In genomic region chr3:32454731-32455608, GRCh38 we compare ENCODE assay signal across 14 cellular contexts. TPM values are rescaled to one million over a fixed set of nuclear protein-coding genes. Genes with fewer than 3 reads are reported as not detected.
DNase-seq lines count a peak whose midpoint lies in the region; ATAC-seq and TF ChIP-seq lines count a peak whose summit lies in the region.
"Had no signal": no experiment of that assay in that cellular context is flagged by ENCODE, and none has a peak within 500 bp of the region (broad histone marks: within the 10 kb centered on the region; RNA-seq: fewer than 3 reads in every experiment).

No MANE protein-coding gene starts in this region.

- WGBS in stomach, 5 donors: 66 to 75% (median 71%) methylated on average over 15 of the region's 15 CpGs

- no peak overlapping the region for H3K4me3 ChIP-seq in stomach
- H3K4me3 ChIP-seq: GM23248, sigmoid colon had no signal

- H3K27me3 ChIP-seq in stomach: no peaks in the 10 kb centered on the region
- H3K27me3 ChIP-seq: sigmoid colon had no signal

- TF ChIP-seq CTCF in natural killer cell (IDR thresholded peaks at IDR 0.05): no peak
- TF ChIP-seq CTCF in stomach (IDR thresholded peaks at IDR 0.05): no peak

- no peak overlapping the region for H3K4me3 Mint-ChIP-seq in natural killer cell
- H3K4me3 Mint-ChIP-seq in natural killer cell treated with Interleukin-12 subunit alpha and Interleukin-12 subunit beta and Interleukin-15 and Interleukin-18, amount 100 ng/mL, for 72 hours: no peak overlapping the region
- H3K4me3 Mint-ChIP-seq: immature natural killer cell had no signal

- DNase-seq in natural killer cell (no peak), iPS-NIHi7 (ENCODE audit: extremely low spot score) (peak; percentile 13), stomach (peak; percentile 10), pons (ENCODE audit: low spot score) (no peak)
- DNase-seq in natural killer cell treated with Interleukin-12 subunit alpha and Interleukin-12 subunit beta and Interleukin-15 and Interleukin-18, amount 100 ng/mL, for 72 hours (ENCODE audit: low spot score): no peak
- peak; percentile 12 to 13 for DNase-seq in activated T-cell treated with anti-CD3 and anti-CD28 coated beads, Interleukin-2, amount 50 U/mL, for 48 hours
- DNase-seq: activated CD4-positive, alpha-beta T cell treated with anti-CD3 and anti-CD28 coated beads, Interleukin-2, amount 50 U/mL, for 4 hours; AML-193; foreskin fibroblast; GM23248; immature natural killer cell; sigmoid colon had no signal

- peaks cover 0 to 27% (median 8%) of the 10 kb centered on the region in 4 donors for H3K4me1 ChIP-seq in stomach
- H3K4me1 ChIP-seq: sigmoid colon had no signal

- no peak overlapping the region for H3K27ac ChIP-seq in stomach
- H3K27ac ChIP-seq: GM23248, sigmoid colon had no signal

- no peak for TF ChIP-seq EP300 in stomach (IDR thresholded peaks at IDR 0.05)

- ATAC-seq in natural killer cell: no peak
- ATAC-seq in natural killer cell treated with Interleukin-12 subunit alpha and Interleukin-12 subunit beta and Interleukin-15 and Interleukin-18, amount 100 ng/mL, for 72 hours: no peak
- no peak for ATAC-seq in HG03175 (IDR thresholded peaks at IDR 0.05; ENCODE audit: unreplicated experiment)
- no peak for ATAC-seq in HG03135 (IDR thresholded peaks at IDR 0.05; ENCODE audit: unreplicated experiment)

- H3K27ac Mint-ChIP-seq in natural killer cell: peak overlapping the region; percentile 0 to 64
- H3K27ac Mint-ChIP-seq in natural killer cell treated with Interleukin-12 subunit alpha and Interleukin-12 subunit beta and Interleukin-15 and Interleukin-18, amount 100 ng/mL, for 72 hours: peak overlapping the region in 1 of 2 donors; percentile 18

- H3K4me1 Mint-ChIP-seq in natural killer cell: peaks cover 9 to 18% of the 10 kb centered on the region in 2 donors
- peaks cover 11 to 14% of the 10 kb centered on the region in 2 donors for H3K4me1 Mint-ChIP-seq in natural killer cell treated with Interleukin-12 subunit alpha and Interleukin-12 subunit beta and Interleukin-15 and Interleukin-18, amount 100 ng/mL, for 72 hours (ENCODE audit: low read depth in 2 of 2)

- no peaks in the 10 kb centered on the region for H3K36me3 Mint-ChIP-seq in natural killer cell
- H3K36me3 Mint-ChIP-seq in natural killer cell treated with Interleukin-12 subunit alpha and Interleukin-12 subunit beta and Interleukin-15 and Interleukin-18, amount 100 ng/mL, for 72 hours: peaks cover 4% of the 10 kb centered on the region

- H3K27me3 Mint-ChIP-seq in natural killer cell (ENCODE audit: low read depth in 2 of 2): no peaks in the 10 kb centered on the region
- no peaks in the 10 kb centered on the region for H3K27me3 Mint-ChIP-seq in natural killer cell treated with Interleukin-12 subunit alpha and Interleukin-12 subunit beta and Interleukin-15 and Interleukin-18, amount 100 ng/mL, for 72 hours

- intact Hi-C loops in natural killer cell (cut with micrococcal nuclease): no loop called here
- intact Hi-C loops in stomach (cut with DNase I; ENCODE audit: low total_unique reads): no loop called here

- H3K9me3 ChIP-seq in stomach: no peaks in the 10 kb centered on the region
- H3K9me3 ChIP-seq: sigmoid colon had no signal

- TF ChIP-seq POLR2A in stomach (IDR thresholded peaks at IDR 0.05): no peak

- peaks cover 0 to 46% (median 13%) of the 10 kb centered on the region in 4 donors for H3K36me3 ChIP-seq in stomach
- H3K36me3 ChIP-seq: sigmoid colon had no signal

- no peaks in the 10 kb centered on the region for H3K9me3 Mint-ChIP-seq in natural killer cell
- H3K9me3 Mint-ChIP-seq in natural killer cell treated with Interleukin-12 subunit alpha and Interleukin-12 subunit beta and Interleukin-15 and Interleukin-18, amount 100 ng/mL, for 72 hours: no peaks in the 10 kb centered on the region
- H3K9me3 Mint-ChIP-seq: immature natural killer cell had no signal

RNA-seq across cellular contexts. Expression of gene CMTM6, which starts 47.7 kb away (rescaled TPM):
- total RNA-seq in natural killer cell (10 to 100 TPM; 57.4 to 63.6 (median 59.5) TPM), stomach (100 to 1,000 TPM in 1 of 5 donors, 10 to 100 TPM in 3, 1 to 10 TPM in 1; 5.8 to 133 (median 21.4) TPM)
- total RNA-seq in natural killer cell treated with Interleukin-12 subunit alpha and Interleukin-12 subunit beta and Interleukin-15 and Interleukin-18, amount 100 ng/mL, for 72 hours: 10 to 100 TPM; 48.6 to 83.0 TPM
- 10 to 100 TPM; 12.5 to 17.1 (median 13.2) TPM for polyA plus RNA-seq in stomach

Comparison
In these comparisons a context has a peak if more than half of its experiments do, and no peak if none do; other contexts are left out.
1. DNase-seq: peak in activated T-cell treated with anti-CD3 and anti-CD28 coated beads, Interleukin-2, amount 50 U/mL, for 48 hours (2 of 2), iPS-NIHi7 (single experiment) and stomach (single experiment); none in natural killer cell (single experiment), natural killer cell treated with Interleukin-12 subunit alpha and Interleukin-12 subunit beta and Interleukin-15 and Interleukin-18, amount 100 ng/mL, for 72 hours (single experiment) and pons (single experiment).